Comparison of ENCODE assay signal across 1 cellular context in the genomic region with DNA sequence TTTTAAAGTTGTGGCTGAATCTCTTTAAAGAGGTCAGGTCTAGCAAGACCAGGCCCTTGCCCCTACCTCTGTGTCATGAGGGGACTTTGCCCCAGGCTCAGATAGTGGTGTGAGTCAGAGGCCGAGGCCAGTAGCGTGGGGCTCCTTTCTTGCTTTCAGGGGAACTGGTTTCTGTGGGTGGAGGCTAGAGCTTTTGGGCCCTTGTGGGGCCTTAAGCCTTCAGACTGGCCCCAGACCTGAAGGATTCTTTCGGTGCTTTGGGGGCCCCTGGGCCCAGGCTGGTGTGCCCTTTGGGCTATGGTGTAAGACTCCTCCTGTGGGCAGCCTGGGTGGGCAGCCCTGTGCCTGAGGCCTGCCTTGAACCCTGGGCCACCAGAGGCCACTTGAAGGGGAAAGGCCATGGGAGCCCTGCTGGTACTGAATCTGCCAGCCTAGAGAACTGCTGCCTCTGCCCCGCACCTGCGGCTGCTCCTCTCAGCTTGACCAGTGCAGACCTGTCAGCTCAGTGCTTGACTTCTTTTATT.
A peak's percentile ranks its signal among the peaks of the same experiment; 100 is the strongest.
TF ChIP-seq lines count a peak whose summit lies in the region.

No MANE protein-coding gene starts in this region.

TF ChIP-seq in HepG2, 621 proteins besides CTCF, POLR2A, EP300 and RAD21 (continued from another document and continues in another):
- TF ChIP-seq, protein P1, sequence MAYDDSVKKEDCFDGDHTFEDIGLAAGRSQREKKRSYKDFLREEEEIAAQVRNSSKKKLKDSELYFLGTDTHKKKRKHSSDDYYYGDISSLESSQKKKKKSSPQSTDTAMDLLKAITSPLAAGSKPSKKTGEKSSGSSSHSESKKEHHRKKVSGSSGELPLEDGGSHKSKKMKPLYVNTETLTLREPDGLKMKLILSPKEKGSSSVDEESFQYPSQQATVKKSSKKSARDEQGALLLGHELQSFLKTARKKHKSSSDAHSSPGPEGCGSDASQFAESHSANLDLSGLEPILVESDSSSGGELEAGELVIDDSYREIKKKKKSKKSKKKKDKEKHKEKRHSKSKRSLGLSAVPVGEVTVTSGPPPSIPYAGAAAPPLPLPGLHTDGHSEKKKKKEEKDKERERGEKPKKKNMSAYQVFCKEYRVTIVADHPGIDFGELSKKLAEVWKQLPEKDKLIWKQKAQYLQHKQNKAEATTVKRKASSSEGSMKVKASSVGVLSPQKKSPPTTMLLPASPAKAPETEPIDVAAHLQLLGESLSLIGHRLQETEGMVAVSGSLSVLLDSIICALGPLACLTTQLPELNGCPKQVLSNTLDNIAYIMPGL (CRISPR knock-in tag; IDR thresholded peaks at IDR 0.05; ENCODE audit: borderline replicate concordance in 1 of 2, low read depth in 1 of 2): peak; percentile 35 to 40; a peak in 1 of 4 replicates
- TF ChIP-seq, protein P2, sequence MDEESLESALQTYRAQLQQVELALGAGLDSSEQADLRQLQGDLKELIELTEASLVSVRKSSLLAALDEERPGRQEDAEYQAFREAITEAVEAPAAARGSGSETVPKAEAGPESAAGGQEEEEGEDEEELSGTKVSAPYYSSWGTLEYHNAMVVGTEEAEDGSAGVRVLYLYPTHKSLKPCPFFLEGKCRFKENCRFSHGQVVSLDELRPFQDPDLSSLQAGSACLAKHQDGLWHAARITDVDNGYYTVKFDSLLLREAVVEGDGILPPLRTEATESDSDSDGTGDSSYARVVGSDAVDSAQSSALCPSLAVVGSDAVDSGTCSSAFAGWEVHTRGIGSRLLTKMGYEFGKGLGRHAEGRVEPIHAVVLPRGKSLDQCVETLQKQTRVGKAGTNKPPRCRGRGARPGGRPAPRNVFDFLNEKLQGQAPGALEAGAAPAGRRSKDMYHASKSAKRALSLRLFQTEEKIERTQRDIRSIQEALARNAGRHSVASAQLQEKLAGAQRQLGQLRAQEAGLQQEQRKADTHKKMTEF (CRISPR knock-in tag; IDR thresholded peaks at IDR 0.05): peak; percentile 53; the same call in 1 of the 2 replicates
- TF ChIP-seq EEA1 (CRISPR knock-in tag; IDR thresholded peaks at IDR 0.05; ENCODE audit: borderline replicate concordance) (no peak), FOXJ3 (CRISPR knock-in tag; IDR thresholded peaks at IDR 0.05; ENCODE audit: borderline replicate concordance) (no peak), FOXP1 (IDR thresholded peaks at IDR 0.05) (no peak), FOXP1 (CRISPR knock-in tag; IDR thresholded peaks at IDR 0.05) (peak; percentile 25; the same call in 1 of the 2 replicates), PAWR (CRISPR knock-in tag; IDR thresholded peaks at IDR 0.05; ENCODE audit: borderline replicate concordance) (no peak), NR2C2 (CRISPR knock-in tag; IDR thresholded peaks at IDR 0.05; ENCODE audit: borderline replicate concordance) (no peak), JDP2 (CRISPR knock-in tag; IDR thresholded peaks at IDR 0.05; ENCODE audit: borderline replicate concordance) (no peak), ZNF260 (CRISPR knock-in tag; IDR thresholded peaks at IDR 0.05; ENCODE audit: borderline replicate concordance, low read depth) (no peak), ARHGAP35 (CRISPR knock-in tag; IDR thresholded peaks at IDR 0.05; ENCODE audit: borderline replicate concordance) (no peak), MAF1 (CRISPR knock-in tag; IDR thresholded peaks at IDR 0.05; ENCODE audit: borderline replicate concordance) (no peak), KMT2B (CRISPR knock-in tag; IDR thresholded peaks at IDR 0.05) (no peak), REXO4 (CRISPR knock-in tag; IDR thresholded peaks at IDR 0.05; ENCODE audit: borderline replicate concordance) (peak; percentile 52; the same call in 1 of the 2 replicates), ZNF484 (CRISPR knock-in tag; IDR thresholded peaks at IDR 0.05; ENCODE audit: borderline replicate concordance, low read depth) (no peak), SALL1 (CRISPR knock-in tag; IDR thresholded peaks at IDR 0.05) (peak; percentile 62), CCDC6 (CRISPR knock-in tag; IDR thresholded peaks at IDR 0.05) (no peak), ZNF558 (CRISPR knock-in tag; IDR thresholded peaks at IDR 0.05; ENCODE audit: borderline replicate concordance) (no peak), ZNF232 (CRISPR knock-in tag; IDR thresholded peaks at IDR 0.05; ENCODE audit: borderline replicate concordance) (no peak), CENPX (CRISPR knock-in tag; IDR thresholded peaks at IDR 0.05) (no peak), ZNF333 (CRISPR knock-in tag; IDR thresholded peaks at IDR 0.05; ENCODE audit: borderline replicate concordance) (no peak), FOXA3 (CRISPR knock-in tag; IDR thresholded peaks at IDR 0.05) (peak; percentile 17; the same call in 1 of the 2 replicates), DNMT3B (CRISPR knock-in tag; conservative IDR thresholded peaks at IDR 0.05) (0 out of 2 replicates have a peak, but pooled peaks have one; percentile 55), ZFP36 (IDR thresholded peaks at IDR 0.05; ENCODE audit: borderline replicate concordance, low read depth, low read length, partially characterized antibody) (no peak), ZNF614 (CRISPR knock-in tag; IDR thresholded peaks at IDR 0.05; ENCODE audit: borderline replicate concordance) (peak; percentile 62; the same call in 1 of the 2 replicates), ZNF430 (CRISPR knock-in tag; IDR thresholded peaks at IDR 0.05) (no peak), PITX1 (CRISPR knock-in tag; IDR thresholded peaks at IDR 0.05) (peak; percentile 21; the same call in 1 of the 2 replicates), ISL2 (CRISPR knock-in tag; IDR thresholded peaks at IDR 0.05) (no peak), ZNF556 (CRISPR knock-in tag; IDR thresholded peaks at IDR 0.05; ENCODE audit: borderline replicate concordance) (peak; percentile 57; the same call in 1 of the 2 replicates), CHD2 (IDR thresholded peaks at IDR 0.05; ENCODE audit: low read depth, low read length) (0 out of 2 replicates have a peak, but pooled peaks have one; percentile 25), ZNF30 (CRISPR knock-in tag; IDR thresholded peaks at IDR 0.05) (no peak)
- TF ChIP-seq, protein P3, sequence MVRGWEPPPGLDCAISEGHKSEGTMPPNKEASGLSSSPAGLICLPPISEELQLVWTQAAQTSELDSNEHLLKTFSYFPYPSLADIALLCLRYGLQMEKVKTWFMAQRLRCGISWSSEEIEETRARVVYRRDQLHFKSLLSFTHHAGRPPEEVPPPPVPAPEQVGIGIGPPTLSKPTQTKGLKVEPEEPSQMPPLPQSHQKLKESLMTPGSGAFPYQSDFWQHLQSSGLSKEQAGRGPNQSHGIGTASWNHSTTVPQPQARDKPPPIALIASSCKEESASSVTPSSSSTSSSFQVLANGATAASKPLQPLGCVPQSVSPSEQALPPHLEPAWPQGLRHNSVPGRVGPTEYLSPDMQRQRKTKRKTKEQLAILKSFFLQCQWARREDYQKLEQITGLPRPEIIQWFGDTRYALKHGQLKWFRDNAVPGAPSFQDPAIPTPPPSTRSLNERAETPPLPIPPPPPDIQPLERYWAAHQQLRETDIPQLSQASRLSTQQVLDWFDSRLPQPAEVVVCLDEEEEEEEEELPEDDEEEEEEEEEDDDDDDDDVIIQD (CRISPR knock-in tag; IDR thresholded peaks at IDR 0.05; ENCODE audit: low read depth): 0 out of 2 replicates have a peak, but pooled peaks have one; percentile 27
- TF ChIP-seq, protein P4, sequence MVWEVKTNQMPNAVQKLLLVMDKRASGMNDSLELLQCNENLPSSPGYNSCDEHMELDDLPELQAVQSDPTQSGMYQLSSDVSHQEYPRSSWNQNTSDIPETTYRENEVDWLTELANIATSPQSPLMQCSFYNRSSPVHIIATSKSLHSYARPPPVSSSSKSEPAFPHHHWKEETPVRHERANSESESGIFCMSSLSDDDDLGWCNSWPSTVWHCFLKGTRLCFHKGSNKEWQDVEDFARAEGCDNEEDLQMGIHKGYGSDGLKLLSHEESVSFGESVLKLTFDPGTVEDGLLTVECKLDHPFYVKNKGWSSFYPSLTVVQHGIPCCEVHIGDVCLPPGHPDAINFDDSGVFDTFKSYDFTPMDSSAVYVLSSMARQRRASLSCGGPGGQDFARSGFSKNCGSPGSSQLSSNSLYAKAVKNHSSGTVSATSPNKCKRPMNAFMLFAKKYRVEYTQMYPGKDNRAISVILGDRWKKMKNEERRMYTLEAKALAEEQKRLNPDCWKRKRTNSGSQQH (CRISPR knock-in tag; IDR thresholded peaks at IDR 0.05; ENCODE audit: low read depth): no peak
- TF ChIP-seq, protein P5, sequence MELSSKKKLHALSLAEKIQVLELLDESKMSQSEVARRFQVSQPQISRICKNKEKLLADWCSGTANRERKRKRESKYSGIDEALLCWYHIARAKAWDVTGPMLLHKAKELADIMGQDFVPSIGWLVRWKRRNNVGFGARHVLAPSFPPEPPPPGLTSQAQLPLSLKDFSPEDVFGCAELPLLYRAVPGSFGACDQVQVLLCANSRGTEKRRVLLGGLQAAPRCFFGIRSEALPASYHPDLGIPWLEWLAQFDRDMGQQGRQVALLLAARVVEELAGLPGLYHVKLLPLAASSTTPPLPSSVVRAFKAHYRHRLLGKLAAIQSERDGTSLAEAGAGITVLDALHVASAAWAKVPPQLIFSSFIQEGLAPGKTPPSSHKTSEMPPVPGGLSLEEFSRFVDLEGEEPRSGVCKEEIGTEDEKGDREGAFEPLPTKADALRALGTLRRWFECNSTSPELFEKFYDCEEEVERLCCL (CRISPR knock-in tag; IDR thresholded peaks at IDR 0.05; ENCODE audit: borderline replicate concordance): no peak
- TF ChIP-seq, protein P6, sequence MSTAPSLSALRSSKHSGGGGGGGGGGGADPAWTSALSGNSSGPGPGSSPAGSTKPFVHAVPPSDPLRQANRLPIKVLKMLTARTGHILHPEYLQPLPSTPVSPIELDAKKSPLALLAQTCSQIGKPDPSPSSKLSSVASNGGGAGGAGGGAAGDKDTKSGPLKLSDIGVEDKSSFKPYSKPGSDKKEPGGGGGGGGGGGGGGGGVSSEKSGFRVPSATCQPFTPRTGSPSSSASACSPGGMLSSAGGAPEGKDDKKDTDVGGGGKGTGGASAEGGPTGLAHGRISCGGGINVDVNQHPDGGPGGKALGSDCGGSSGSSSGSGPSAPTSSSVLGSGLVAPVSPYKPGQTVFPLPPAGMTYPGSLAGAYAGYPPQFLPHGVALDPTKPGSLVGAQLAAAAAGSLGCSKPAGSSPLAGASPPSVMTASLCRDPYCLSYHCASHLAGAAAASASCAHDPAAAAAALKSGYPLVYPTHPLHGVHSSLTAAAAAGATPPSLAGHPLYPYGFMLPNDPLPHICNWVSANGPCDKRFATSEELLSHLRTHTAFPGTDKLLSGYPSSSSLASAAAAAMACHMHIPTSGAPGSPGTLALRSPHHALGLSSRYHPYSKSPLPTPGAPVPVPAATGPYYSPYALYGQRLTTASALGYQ (CRISPR knock-in tag; IDR thresholded peaks at IDR 0.05): 0 out of 2 replicates have a peak, but pooled peaks have one; percentile 10
- TF ChIP-seq, protein P7, sequence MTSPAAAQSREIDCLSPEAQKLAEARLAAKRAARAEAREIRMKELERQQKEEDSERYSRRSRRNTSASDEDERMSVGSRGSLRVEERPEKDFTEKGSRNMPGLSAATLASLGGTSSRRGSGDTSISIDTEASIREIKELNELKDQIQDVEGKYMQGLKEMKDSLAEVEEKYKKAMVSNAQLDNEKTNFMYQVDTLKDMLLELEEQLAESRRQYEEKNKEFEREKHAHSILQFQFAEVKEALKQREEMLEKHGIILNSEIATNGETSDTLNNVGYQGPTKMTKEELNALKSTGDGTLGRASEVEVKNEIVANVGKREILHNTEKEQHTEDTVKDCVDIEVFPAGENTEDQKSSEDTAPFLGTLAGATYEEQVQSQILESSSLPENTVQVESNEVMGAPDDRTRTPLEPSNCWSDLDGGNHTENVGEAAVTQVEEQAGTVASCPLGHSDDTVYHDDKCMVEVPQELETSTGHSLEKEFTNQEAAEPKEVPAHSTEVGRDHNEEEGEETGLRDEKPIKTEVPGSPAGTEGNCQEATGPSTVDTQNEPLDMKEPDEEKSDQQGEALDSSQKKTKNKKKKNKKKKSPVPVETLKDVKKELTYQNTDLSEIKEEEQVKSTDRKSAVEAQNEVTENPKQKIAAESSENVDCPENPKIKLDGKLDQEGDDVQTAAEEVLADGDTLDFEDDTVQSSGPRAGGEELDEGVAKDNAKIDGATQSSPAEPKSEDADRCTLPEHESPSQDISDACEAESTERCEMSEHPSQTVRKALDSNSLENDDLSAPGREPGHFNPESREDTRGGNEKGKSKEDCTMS (CRISPR knock-in tag; conservative IDR thresholded peaks at IDR 0.05): no peak
- TF ChIP-seq, protein P8, sequence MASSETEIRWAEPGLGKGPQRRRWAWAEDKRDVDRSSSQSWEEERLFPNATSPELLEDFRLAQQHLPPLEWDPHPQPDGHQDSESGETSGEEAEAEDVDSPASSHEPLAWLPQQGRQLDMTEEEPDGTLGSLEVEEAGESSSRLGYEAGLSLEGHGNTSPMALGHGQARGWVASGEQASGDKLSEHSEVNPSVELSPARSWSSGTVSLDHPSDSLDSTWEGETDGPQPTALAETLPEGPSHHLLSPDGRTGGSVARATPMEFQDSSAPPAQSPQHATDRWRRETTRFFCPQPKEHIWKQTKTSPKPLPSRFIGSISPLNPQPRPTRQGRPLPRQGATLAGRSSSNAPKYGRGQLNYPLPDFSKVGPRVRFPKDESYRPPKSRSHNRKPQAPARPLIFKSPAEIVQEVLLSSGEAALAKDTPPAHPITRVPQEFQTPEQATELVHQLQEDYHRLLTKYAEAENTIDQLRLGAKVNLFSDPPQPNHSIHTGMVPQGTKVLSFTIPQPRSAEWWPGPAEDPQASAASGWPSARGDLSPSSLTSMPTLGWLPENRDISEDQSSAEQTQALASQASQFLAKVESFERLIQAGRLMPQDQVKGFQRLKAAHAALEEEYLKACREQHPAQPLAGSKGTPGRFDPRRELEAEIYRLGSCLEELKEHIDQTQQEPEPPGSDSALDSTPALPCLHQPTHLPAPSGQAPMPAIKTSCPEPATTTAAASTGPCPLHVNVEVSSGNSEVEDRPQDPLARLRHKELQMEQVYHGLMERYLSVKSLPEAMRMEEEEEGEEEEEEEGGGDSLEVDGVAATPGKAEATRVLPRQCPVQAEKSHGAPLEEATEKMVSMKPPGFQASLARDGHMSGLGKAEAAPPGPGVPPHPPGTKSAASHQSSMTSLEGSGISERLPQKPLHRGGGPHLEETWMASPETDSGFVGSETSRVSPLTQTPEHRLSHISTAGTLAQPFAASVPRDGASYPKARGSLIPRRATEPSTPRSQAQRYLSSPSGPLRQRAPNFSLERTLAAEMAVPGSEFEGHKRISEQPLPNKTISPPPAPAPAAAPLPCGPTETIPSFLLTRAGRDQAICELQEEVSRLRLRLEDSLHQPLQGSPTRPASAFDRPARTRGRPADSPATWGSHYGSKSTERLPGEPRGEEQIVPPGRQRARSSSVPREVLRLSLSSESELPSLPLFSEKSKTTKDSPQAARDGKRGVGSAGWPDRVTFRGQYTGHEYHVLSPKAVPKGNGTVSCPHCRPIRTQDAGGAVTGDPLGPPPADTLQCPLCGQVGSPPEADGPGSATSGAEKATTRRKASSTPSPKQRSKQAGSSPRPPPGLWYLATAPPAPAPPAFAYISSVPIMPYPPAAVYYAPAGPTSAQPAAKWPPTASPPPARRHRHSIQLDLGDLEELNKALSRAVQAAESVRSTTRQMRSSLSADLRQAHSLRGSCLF (CRISPR knock-in tag; IDR thresholded peaks at IDR 0.05; ENCODE audit: borderline replicate concordance): no peak
- TF ChIP-seq, protein P9, sequence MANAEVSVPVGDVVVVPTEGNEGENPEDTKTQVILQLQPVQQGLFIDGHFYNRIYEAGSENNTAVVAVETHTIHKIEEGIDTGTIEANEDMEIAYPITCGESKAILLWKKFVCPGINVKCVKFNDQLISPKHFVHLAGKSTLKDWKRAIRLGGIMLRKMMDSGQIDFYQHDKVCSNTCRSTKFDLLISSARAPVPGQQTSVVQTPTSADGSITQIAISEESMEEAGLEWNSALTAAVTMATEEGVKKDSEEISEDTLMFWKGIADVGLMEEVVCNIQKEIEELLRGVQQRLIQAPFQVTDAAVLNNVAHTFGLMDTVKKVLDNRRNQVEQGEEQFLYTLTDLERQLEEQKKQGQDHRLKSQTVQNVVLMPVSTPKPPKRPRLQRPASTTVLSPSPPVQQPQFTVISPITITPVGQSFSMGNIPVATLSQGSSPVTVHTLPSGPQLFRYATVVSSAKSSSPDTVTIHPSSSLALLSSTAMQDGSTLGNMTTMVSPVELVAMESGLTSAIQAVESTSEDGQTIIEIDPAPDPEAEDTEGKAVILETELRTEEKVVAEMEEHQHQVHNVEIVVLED (CRISPR knock-in tag; IDR thresholded peaks at IDR 0.05; ENCODE audit: borderline replicate concordance): no peak
